In the genomic region with DNA sequence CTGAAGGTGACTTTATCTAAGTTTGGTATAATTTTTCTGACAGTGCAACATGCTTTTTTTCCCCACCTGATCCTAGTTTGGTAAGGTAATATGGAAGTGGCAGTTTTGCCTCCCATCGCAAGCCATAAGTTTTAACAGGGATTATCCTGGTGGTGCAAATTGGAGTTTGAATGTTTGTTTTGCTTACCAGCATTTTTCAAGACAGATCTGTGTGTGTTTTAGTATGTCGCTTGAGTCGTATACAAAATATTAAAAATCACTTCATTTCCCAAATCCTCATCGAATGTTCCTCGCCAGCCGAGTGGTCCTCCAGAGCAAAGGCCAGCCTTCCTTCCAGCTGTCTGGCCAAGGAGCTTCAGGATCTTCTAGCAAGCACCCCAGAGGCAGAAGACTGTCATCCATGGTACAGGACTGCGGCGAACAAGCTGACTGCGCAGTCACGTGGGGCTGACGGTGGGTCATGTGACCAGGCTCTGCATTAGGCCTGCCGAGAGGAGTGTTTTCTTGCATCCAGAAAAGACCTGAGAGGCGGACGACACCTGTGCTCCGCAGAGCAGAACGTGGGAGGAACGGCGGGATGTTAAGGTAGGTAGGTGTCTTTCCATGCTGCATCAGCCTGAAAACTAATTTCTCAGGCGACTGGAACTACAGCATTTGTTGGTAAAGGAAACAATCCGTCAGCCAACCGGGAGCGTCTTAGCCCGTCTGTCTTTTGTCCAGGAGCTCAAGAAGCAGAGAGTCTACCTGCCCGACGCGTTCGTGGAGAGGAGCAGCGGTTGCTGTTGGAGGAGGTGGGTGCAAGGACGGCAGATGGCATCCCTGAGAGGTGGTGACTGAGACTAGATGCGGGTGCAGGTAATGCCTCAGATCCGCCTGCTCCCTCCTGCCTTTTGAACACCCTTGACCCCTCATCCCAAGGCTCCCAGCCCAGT, we compare ENCODE assay signal across 8 cellular contexts. TPM values are rescaled to one million over a fixed set of nuclear protein-coding genes. Genes with fewer than 3 reads are reported as not detected.
DNase-seq lines count a peak whose midpoint lies in the region; ATAC-seq and TF ChIP-seq lines count a peak whose summit lies in the region.

GPRASP3 (plus strand) TSS at position 507 of the 932 bp plus-strand sequence. CDS start 28,253 bp downstream, outside the sequence.

- peaks cover 0 to 6% of the 10 kb centered on the region in 2 experiments; a peak in 1 of 3 replicates for H3K36me3 ChIP-seq in HEK293 (ENCODE audit: control insufficient read depth in 2 of 2, insufficient read depth in 1 of 2, low read length in 2 of 2)

- TF ChIP-seq CTCF in HEK293 (tag by site-specific recombination; IDR thresholded peaks at IDR 0.05) (no peak), choroid plexus epithelial cell (conservative IDR thresholded peaks at IDR 0.05; ENCODE audit: low read depth, low read length) (no peak)

- H3K4me1 ChIP-seq in HEK293 (ENCODE audit: control insufficient read depth, insufficient read depth, low read length): no peaks in the 10 kb centered on the region

- H3K4me3 ChIP-seq in HEK293 (ENCODE audit: low read depth, low read length): peak within 1 kb of the TSS; percentile 44
- H3K4me3 ChIP-seq in choroid plexus epithelial cell (ENCODE audit: low read depth, low read length): peak within 1 kb of the TSS; percentile 67

- no peak within 1 kb of the TSS for H3K27ac ChIP-seq in HEK293 (ENCODE audit: extremely low read depth, low read depth, low read length)

- no peak for ATAC-seq in HG02840 (IDR thresholded peaks at IDR 0.05; ENCODE audit: low FRiP score, unreplicated experiment)

- POLR2A ChIA-PET in HEK293 (lab: Yijun Ruan, JAX): interaction anchor here (0.9 kb wide), 1 partner anchor 10 kb away, joined by 3 read pairs; no protein-coding TSS in a partner anchor

- CTCF ChIA-PET in HEK293 (lab: Yijun Ruan, JAX): interaction anchor here (0.8 kb wide), 1 partner anchor 33 kb away, joined by 3 read pairs; no protein-coding TSS in a partner anchor

- DNase-seq in Daoy (ENCODE audit: low read depth) (peak; percentile 73), NCI-H1694 treated with DMSO at 0.1 percent for 48 hours (lab: John Stamatoyannopoulos, UW) (peak; percentile 36), choroid plexus epithelial cell (ENCODE audit: low read depth) (peak; percentile 82), left kidney (ENCODE audit: low read depth, low spot score) (peak; percentile 87)
- DNase-seq in activated CD4-positive, alpha-beta T cell treated with anti-CD3 and anti-CD28 coated beads for 48 hours: peak; percentile 81
- peak; percentile 53 for DNase-seq in stimulated activated CD4-positive, alpha-beta T cell treated with anti-CD3 and anti-CD28 coated beads, Interleukin-2, amount 100 ng/mL, for 4 hours (ENCODE audit: low read depth)

- no peaks in the 10 kb centered on the region for H3K9me3 ChIP-seq in HEK293 (ENCODE audit: control insufficient read depth, insufficient read depth, low read depth, low read length)

TF ChIP-seq in HEK293, 187 proteins besides CTCF, POLR2A, EP300 and RAD21:
- TF ChIP-seq ZBTB17 (tag by site-specific recombination; IDR thresholded peaks at IDR 0.05): peak; percentile 84
- TF ChIP-seq ZNF549 (tag by site-specific recombination; IDR thresholded peaks at IDR 0.05): no peak
- TF ChIP-seq ZNF776 (tag by site-specific recombination; IDR thresholded peaks at IDR 0.05; ENCODE audit: borderline replicate concordance): no peak
- TF ChIP-seq TRIM28 (IDR thresholded peaks at IDR 0.05; ENCODE audit: borderline replicate concordance, low read length): peak; percentile 40; the same call in 1 of the 2 replicates
- no peak for TF ChIP-seq ZNF175 (tag by site-specific recombination; IDR thresholded peaks at IDR 0.05)
- no peak for TF ChIP-seq ZNF121 (tag by site-specific recombination; IDR thresholded peaks at IDR 0.05)
- TF ChIP-seq, protein P1, sequence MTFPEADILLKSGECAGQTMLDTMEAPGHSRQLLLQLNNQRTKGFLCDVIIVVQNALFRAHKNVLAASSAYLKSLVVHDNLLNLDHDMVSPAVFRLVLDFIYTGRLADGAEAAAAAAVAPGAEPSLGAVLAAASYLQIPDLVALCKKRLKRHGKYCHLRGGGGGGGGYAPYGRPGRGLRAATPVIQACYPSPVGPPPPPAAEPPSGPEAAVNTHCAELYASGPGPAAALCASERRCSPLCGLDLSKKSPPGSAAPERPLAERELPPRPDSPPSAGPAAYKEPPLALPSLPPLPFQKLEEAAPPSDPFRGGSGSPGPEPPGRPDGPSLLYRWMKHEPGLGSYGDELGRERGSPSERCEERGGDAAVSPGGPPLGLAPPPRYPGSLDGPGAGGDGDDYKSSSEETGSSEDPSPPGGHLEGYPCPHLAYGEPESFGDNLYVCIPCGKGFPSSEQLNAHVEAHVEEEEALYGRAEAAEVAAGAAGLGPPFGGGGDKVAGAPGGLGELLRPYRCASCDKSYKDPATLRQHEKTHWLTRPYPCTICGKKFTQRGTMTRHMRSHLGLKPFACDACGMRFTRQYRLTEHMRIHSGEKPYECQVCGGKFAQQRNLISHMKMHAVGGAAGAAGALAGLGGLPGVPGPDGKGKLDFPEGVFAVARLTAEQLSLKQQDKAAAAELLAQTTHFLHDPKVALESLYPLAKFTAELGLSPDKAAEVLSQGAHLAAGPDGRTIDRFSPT (tag by site-specific recombination; IDR thresholded peaks at IDR 0.05): no peak
- TF ChIP-seq, protein P2, sequence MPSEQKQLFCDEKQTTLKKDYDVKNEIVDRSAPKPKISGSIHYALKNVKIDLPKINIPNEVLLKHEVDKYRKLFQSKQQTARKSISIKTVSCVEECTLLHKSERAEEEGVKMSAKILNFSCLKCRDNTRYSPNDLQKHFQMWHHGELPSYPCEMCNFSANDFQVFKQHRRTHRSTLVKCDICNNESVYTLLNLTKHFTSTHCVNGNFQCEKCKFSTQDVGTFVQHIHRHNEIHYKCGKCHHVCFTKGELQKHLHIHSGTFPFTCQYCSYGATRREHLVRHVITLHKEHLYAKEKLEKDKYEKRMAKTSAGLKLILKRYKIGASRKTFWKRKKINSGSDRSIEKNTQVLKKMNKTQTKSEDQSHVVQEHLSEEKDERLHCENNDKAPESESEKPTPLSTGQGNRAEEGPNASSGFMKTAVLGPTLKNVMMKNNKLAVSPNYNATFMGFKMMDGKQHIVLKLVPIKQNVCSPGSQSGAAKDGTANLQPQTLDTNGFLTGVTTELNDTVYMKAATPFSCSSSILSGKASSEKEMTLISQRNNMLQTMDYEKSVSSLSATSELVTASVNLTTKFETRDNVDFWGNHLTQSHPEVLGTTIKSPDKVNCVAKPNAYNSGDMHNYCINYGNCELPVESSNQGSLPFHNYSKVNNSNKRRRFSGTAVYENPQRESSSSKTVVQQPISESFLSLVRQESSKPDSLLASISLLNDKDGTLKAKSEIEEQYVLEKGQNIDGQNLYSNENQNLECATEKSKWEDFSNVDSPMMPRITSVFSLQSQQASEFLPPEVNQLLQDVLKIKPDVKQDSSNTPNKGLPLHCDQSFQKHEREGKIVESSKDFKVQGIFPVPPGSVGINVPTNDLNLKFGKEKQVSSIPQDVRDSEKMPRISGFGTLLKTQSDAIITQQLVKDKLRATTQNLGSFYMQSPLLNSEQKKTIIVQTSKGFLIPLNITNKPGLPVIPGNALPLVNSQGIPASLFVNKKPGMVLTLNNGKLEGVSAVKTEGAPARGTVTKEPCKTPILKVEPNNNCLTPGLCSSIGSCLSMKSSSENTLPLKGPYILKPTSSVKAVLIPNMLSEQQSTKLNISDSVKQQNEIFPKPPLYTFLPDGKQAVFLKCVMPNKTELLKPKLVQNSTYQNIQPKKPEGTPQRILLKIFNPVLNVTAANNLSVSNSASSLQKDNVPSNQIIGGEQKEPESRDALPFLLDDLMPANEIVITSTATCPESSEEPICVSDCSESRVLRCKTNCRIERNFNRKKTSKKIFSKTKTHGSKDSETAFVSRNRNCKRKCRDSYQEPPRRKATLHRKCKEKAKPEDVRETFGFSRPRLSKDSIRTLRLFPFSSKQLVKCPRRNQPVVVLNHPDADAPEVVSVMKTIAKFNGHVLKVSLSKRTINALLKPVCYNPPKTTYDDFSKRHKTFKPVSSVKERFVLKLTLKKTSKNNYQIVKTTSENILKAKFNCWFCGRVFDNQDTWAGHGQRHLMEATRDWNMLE (tag by site-specific recombination; conservative IDR thresholded peaks at IDR 0.05; ENCODE audit: low read depth): peak; percentile 34; the same call in 1 of the 2 replicates
- TF ChIP-seq ZBTB21 (tag by site-specific recombination; IDR thresholded peaks at IDR 0.05): peak; percentile 40; the same call in 1 of the 2 replicates
- TF ChIP-seq ZNF335 (tag by site-specific recombination; conservative IDR thresholded peaks at IDR 0.05): peak; percentile 54
- TF ChIP-seq ZNF24 (tag by site-specific recombination; IDR thresholded peaks at IDR 0.05): peak; percentile 81
- 0 out of 2 replicates have a peak, but pooled peaks have one; percentile 18 for TF ChIP-seq ZNF366 (tag by site-specific recombination; conservative IDR thresholded peaks at IDR 0.05)
- no peak for TF ChIP-seq OVOL3 (tag by site-specific recombination; IDR thresholded peaks at IDR 0.05)
- no peak for TF ChIP-seq ZNF529 (tag by site-specific recombination; IDR thresholded peaks at IDR 0.05; ENCODE audit: insufficient replicate concordance)
- 0 out of 2 replicates have a peak, but pooled peaks have one; percentile 13 for TF ChIP-seq ZNF843 (tag by site-specific recombination; IDR thresholded peaks at IDR 0.05)
- peak; percentile 45; the same call in 1 of the 2 replicates for TF ChIP-seq SP7 (tag by site-specific recombination; IDR thresholded peaks at IDR 0.05)
- peak; percentile 51 for TF ChIP-seq ZNF341 (tag by site-specific recombination; IDR thresholded peaks at IDR 0.05; ENCODE audit: low read depth)
- peak; percentile 57; the same call in 1 of the 2 replicates for TF ChIP-seq KLF16 (tag by site-specific recombination; IDR thresholded peaks at IDR 0.05)
- peak; percentile 76 for TF ChIP-seq ZXDB (tag by site-specific recombination; IDR thresholded peaks at IDR 0.05)
- TF ChIP-seq YY1 (tag by site-specific recombination; IDR thresholded peaks at IDR 0.05): 0 out of 2 replicates have a peak, but pooled peaks have one; percentile 21
- peak; percentile 81 for TF ChIP-seq ZBTB20 (tag by site-specific recombination; IDR thresholded peaks at IDR 0.05)
- 0 out of 2 replicates have a peak, but pooled peaks have one; percentile 35 for TF ChIP-seq KLF8 (tag by site-specific recombination; IDR thresholded peaks at IDR 0.05)
- peak; percentile 21; the same call in 1 of the 2 replicates for TF ChIP-seq ZNF324 (tag by site-specific recombination; IDR thresholded peaks at IDR 0.05)
- TF ChIP-seq ZNF629 (tag by site-specific recombination; IDR thresholded peaks at IDR 0.05): peak; percentile 37; the same call in 1 of the 2 replicates
- peak; percentile 12; the same call in 1 of the 2 replicates for TF ChIP-seq SP2 (tag by site-specific recombination; IDR thresholded peaks at IDR 0.05)

RNA-seq across cellular contexts. Expression of gene GPRASP3, which starts in this region (rescaled TPM):
- 3.2 and 3.9 TPM in 2 replicates for total RNA-seq in Daoy (2014; rRNA removed; shearing (Covaris generic))

Comparison
In these comparisons a context has a peak if more than half of its experiments do, and no peak if none do; other contexts are left out.
1. DNase-seq: peak in every context shown above with its lines; median percentile 87 in left kidney; 82 in choroid plexus epithelial cell; 81 in activated CD4-positive, alpha-beta T cell treated with anti-CD3 and anti-CD28 coated beads for 48 hours; 73 in Daoy; 53 in stimulated activated CD4-positive, alpha-beta T cell treated with anti-CD3 and anti-CD28 coated beads, Interleukin-2, amount 100 ng/mL, for 4 hours; 36 in NCI-H1694 treated with DMSO at 0.1 percent for 48 hours.